Comparison of ENCODE assay signal across 11 cellular contexts in genomic region chr14:55398679-55399078, GRCh38. TPM values are rescaled to one million over a fixed set of nuclear protein-coding genes. Genes with fewer than 3 reads are reported as not detected.
A peak's percentile ranks its signal among the peaks of the same experiment; 100 is the strongest.
DNase-seq lines count a peak whose midpoint lies in the region; ATAC-seq, FAIRE-seq and TF ChIP-seq lines count a peak whose summit lies in the region.
"Had no signal": no experiment of that assay in that cellular context is flagged by ENCODE, and none has a peak within 500 bp of the region (broad histone marks: within the 10 kb centered on the region; RNA-seq: fewer than 3 reads in every experiment).

No MANE protein-coding gene starts in this region.

- H2BK5ac ChIP-seq in IMR-90 (ENCODE audit: low read depth, low read length, poor library complexity, severe bottlenecking): peak overlapping the region; percentile 81

- H2AK9ac ChIP-seq in IMR-90 (replicated peaks; ENCODE audit: low read depth, low read length, poor library complexity): peak overlapping the region; percentile 2

- H3K14ac ChIP-seq in IMR-90 (replicated peaks; ENCODE audit: low read depth, low read length): peak overlapping the region; percentile 27; the same call in 1 of the 2 replicates

- 0 out of 2 replicates have a peak overlapping the region, but pooled peaks have one; percentile 66 for H2AK5ac ChIP-seq in IMR-90 (ENCODE audit: low read depth, low read length)

- H3K27me3 ChIP-seq in A673 (replicated peaks; ENCODE audit: insufficient read depth, low read depth, low read length, poor library complexity) (no peaks in the 10 kb centered on the region), IMR-90 (ENCODE audit: control insufficient read depth, insufficient read depth, low read length) (no peaks in the 10 kb centered on the region), mammary epithelial cell (ENCODE audit: insufficient read depth, low read length) (no peaks in the 10 kb centered on the region)

- peaks cover 17 to 34% of the 10 kb centered on the region in 2 experiments for H3K79me1 ChIP-seq in IMR-90 (ENCODE audit: low read depth in 1 of 2, low read length in 2 of 2)

- H3K4me1 ChIP-seq in A673 (ENCODE audit: insufficient read depth, low read length, poor library complexity, severe bottlenecking) (no peaks in the 10 kb centered on the region), IMR-90 (ENCODE audit: control insufficient read depth, insufficient read depth, low read length) (peaks cover 2% of the 10 kb centered on the region; the same call in 1 of the 2 replicates), mammary epithelial cell (ENCODE audit: insufficient read depth, low read length) (peaks cover 12% of the 10 kb centered on the region), kidney (ENCODE audit: control insufficient read depth in 1 of 2, insufficient read depth in 1 of 2, low read depth in 1 of 2, low read length in 2 of 2) (peaks cover 0 to 2% of the 10 kb centered on the region in 2 donors)

- intact Hi-C loops in A673 (cut with micrococcal nuclease; ENCODE audit: unreplicated experiment) (no loop called here), IMR-90 (cut with micrococcal nuclease) (no loop called here), mammary epithelial cell (cut with micrococcal nuclease) (no loop called here), kidney (cut with DNase I) (no loop called here)

- H2BK15ac ChIP-seq in IMR-90 (ENCODE audit: low read depth, low read length): no peak overlapping the region; the same call in 2 of the 3 replicates

- CTCF ChIA-PET in A673 (lab: Charles Lee): no interaction called here
- CTCF ChIA-PET in IMR-90 (lab: Yijun Ruan, JAX): interaction anchor here (0.6 to 0.7 kb wide), 3 partner anchors 13 to 1857 kb away, joined by 3 read pairs; no protein-coding TSS in a partner anchor
- CTCF ChIA-PET in mammary epithelial cell (lab: Charles Lee; ENCODE audit: low non-redundant PET): no interaction called here

- DNase-seq in A673 (ENCODE audit: low spot score) (peak; percentile 6), IMR-90 (peak; percentile 99), mammary epithelial cell (peak; percentile 90), kidney (no peak), C1 segment of cervical spinal cord (lab: John Stamatoyannopoulos, UW) (no peak)
- DNase-seq in stimulated activated CD4-positive, alpha-beta T cell treated with anti-CD3 and anti-CD28 coated beads, Interleukin-4, amount 100 ng/mL, for 1 hour: no peak
- DNase-seq: glutamatergic neuron had no signal

- POLR2A ChIA-PET in A673 (lab: Charles Lee; ENCODE audit: low non-redundant PET) (no interaction called here), IMR-90 (lab: Charles Lee; ENCODE audit: unreplicated experiment) (no interaction called here)

- peaks cover 8% of the 10 kb centered on the region; the same call in 1 of the 2 replicates for H3K9me1 ChIP-seq in IMR-90 (ENCODE audit: insufficient read depth, low read length)

- peak; percentile 21 for FAIRE-seq in kidney (lab: Jason Lieb, UNC)

- peak overlapping the region; percentile 67; the same call in 1 of the 2 replicates for H2BK120ac ChIP-seq in IMR-90 (ENCODE audit: low read depth, low read length)

- H4K20me1 ChIP-seq in IMR-90 (ENCODE audit: insufficient read depth, low read length): no peaks in the 10 kb centered on the region
- H4K20me1 ChIP-seq in mammary epithelial cell (ENCODE audit: insufficient read depth, low read length): no peaks in the 10 kb centered on the region

- ATAC-seq in IMR-90 (ENCODE audit: low read depth) (peak; percentile 97), GM19324 (IDR thresholded peaks at IDR 0.05; ENCODE audit: low FRiP score, unreplicated experiment) (no peak), GM18519 (IDR thresholded peaks at IDR 0.05; ENCODE audit: low FRiP score, unreplicated experiment) (no peak)

- in situ Hi-C loops in IMR-90 (cut with MboI; ENCODE audit: low sequenced_read_pairs) (no loop called here), mammary epithelial cell (cut with MboI; ENCODE audit: low sequenced_read_pairs in 2 of 2) (no loop called here)

- WGBS in IMR-90 (ENCODE audit: extremely low coverage in 2 of 2, insufficient read length in 1 of 2), 2 experiments: 60% methylated on average over 1 of the region's 5 CpGs; no CpG with 5 or more reads in 1 of the 2 experiments
- WGBS in mammary epithelial cell (ENCODE audit: low coverage, missing lambda C conversion rate): 72% methylated on average over 5 of the region's 5 CpGs

- TF ChIP-seq RAD21 in IMR-90 (IDR thresholded peaks at IDR 0.05; ENCODE audit: low read length): no peak

- no peak overlapping the region for H2AFZ ChIP-seq in IMR-90 (replicated peaks; ENCODE audit: low read length, poor library complexity)
- no peak overlapping the region for H2AFZ ChIP-seq in mammary epithelial cell (ENCODE audit: low read depth, low read length)

- H3K18ac ChIP-seq in IMR-90 (ENCODE audit: low read depth, low read length): peak overlapping the region; percentile 84; the same call in 1 of the 2 replicates

- no peak overlapping the region for H3K23ac ChIP-seq in IMR-90 (ENCODE audit: low read depth, low read length)

- H4K8ac ChIP-seq in IMR-90 (ENCODE audit: low read depth in 2 of 2, low read length in 2 of 2): peak overlapping the region in 1 of 2 experiments; percentile 32; a peak in 1 of 4 replicates

- H3K4ac ChIP-seq in IMR-90 (ENCODE audit: low read depth, low read length): peak overlapping the region; percentile 44; the same call in 1 of the 2 replicates

- peaks cover 36% of the 10 kb centered on the region for H3K79me2 ChIP-seq in mammary epithelial cell (ENCODE audit: insufficient read depth, low read length)

- BruUV-seq in A673 (replicated peaks; lab: Mats Ljungman, UMichigan) (no TSS peak), IMR-90 (replicated peaks; lab: Mats Ljungman, UMichigan) (no TSS peak), mammary epithelial cell (replicated peaks; lab: Mats Ljungman, UMichigan) (no TSS peak)

- H2BK20ac ChIP-seq in IMR-90 (ENCODE audit: low read depth, low read length): peak overlapping the region; percentile 67; the same call in 1 of the 2 replicates

- H3K56ac ChIP-seq in IMR-90 (ENCODE audit: extremely low read depth, insufficient read depth, low read length): no peak overlapping the region; the same call in 1 of the 2 replicates

- TF ChIP-seq POLR2A in IMR-90 (IDR thresholded peaks at IDR 0.05; ENCODE audit: low read depth, low read length): no peak

- H4K5ac ChIP-seq in IMR-90 (ENCODE audit: low read depth, low read length): peak overlapping the region; percentile 57; the same call in 1 of the 2 replicates

- TF ChIP-seq CTCF in A673 (conservative IDR thresholded peaks at IDR 0.05; ENCODE audit: low read depth, low read length) (no peak), IMR-90 (conservative IDR thresholded peaks at IDR 0.05; ENCODE audit: low read depth, low read length) (no peak), mammary epithelial cell (conservative IDR thresholded peaks at IDR 0.05 in 1 of 2, IDR thresholded peaks at IDR 0.05 in 1 of 2; ENCODE audit: extremely low read depth in 1 of 2, insufficient read depth in 1 of 2, low read depth in 1 of 2, low read length in 2 of 2) (no peak), kidney (IDR thresholded peaks at IDR 0.05; ENCODE audit: borderline replicate concordance, extremely low read depth, insufficient read depth) (no peak)

- no peak overlapping the region for H3K4me3 ChIP-seq in A673 (ENCODE audit: low read depth, low read length, poor library complexity, severe bottlenecking)
- H3K4me3 ChIP-seq in IMR-90 (ENCODE audit: insufficient read depth, low read depth, low read length): no peak overlapping the region
- no peak overlapping the region for H3K4me3 ChIP-seq in mammary epithelial cell (replicated peaks in 1 of 3; ENCODE audit: insufficient read depth in 1 of 3, low read depth in 2 of 3, low read length in 3 of 3)
- no peak overlapping the region for H3K4me3 ChIP-seq in kidney (ENCODE audit: low read length in 2 of 2)
- H3K4me3 ChIP-seq: skin epidermis had no signal

- H3K27ac ChIP-seq in A673 (ENCODE audit: low read depth, low read length, poor library complexity, severe bottlenecking) (no peak overlapping the region), IMR-90 (ENCODE audit: insufficient read depth, low read length) (no peak overlapping the region), mammary epithelial cell (ENCODE audit: insufficient read depth, low read depth, low read length) (no peak overlapping the region), kidney (ENCODE audit: low read depth in 2 of 2, low read length in 2 of 2) (no peak overlapping the region)
- H3K27ac ChIP-seq: skin epidermis had no signal

- dilution Hi-C loops in IMR-90 (cut with HindIII; ENCODE audit: low sequenced_read_pairs, unreplicated experiment): no loop called here
- dilution Hi-C loops in mammary epithelial cell (cut with HindIII; ENCODE audit: low sequenced_read_pairs): no loop called here

- H3K4me2 ChIP-seq in IMR-90 (ENCODE audit: low read depth, low read length) (peak overlapping the region; percentile 55; the same call in 1 of the 2 replicates), mammary epithelial cell (ENCODE audit: insufficient read depth, low read depth, low read length) (peak overlapping the region; percentile 21)

- H3K9ac ChIP-seq in IMR-90 (ENCODE audit: low read depth, low read length) (no peak overlapping the region), mammary epithelial cell (ENCODE audit: insufficient read depth, low read length) (no peak overlapping the region), kidney (ENCODE audit: low read length in 2 of 2) (no peak overlapping the region)

- H3K9me3 ChIP-seq in A673 (ENCODE audit: low read depth, low read length, poor library complexity, severe bottlenecking): no peaks in the 10 kb centered on the region
- H3K9me3 ChIP-seq in IMR-90 (ENCODE audit: control insufficient read depth, insufficient read depth, low read length): no peaks in the 10 kb centered on the region
- H3K9me3 ChIP-seq in mammary epithelial cell (replicated peaks; ENCODE audit: insufficient read depth, low read length): no peaks in the 10 kb centered on the region
- H3K9me3 ChIP-seq in kidney (ENCODE audit: control insufficient read depth in 1 of 2, low read length in 2 of 2): no peaks in the 10 kb centered on the region

- no peak overlapping the region for H4K91ac ChIP-seq in IMR-90 (ENCODE audit: insufficient read depth, low read depth, low read length)

- H3K36me3 ChIP-seq in A673 (ENCODE audit: insufficient read depth, low read length, poor library complexity, severe bottlenecking) (no peaks in the 10 kb centered on the region), IMR-90 (ENCODE audit: control insufficient read depth, insufficient read depth, low read length) (peaks cover 5% of the 10 kb centered on the region; the same call in 1 of the 2 replicates), mammary epithelial cell (ENCODE audit: insufficient read depth, low read length) (no peaks in the 10 kb centered on the region), kidney (ENCODE audit: control insufficient read depth in 1 of 2, insufficient read depth in 2 of 2, low read length in 2 of 2) (peaks cover 0 to 17% of the 10 kb centered on the region in 2 donors)

RNA-seq across cellular contexts. Expression of gene ATG14, which starts 13.0 kb away (rescaled TPM):
- total RNA-seq in A673 (2021) (10.4 and 10.9 TPM in 2 replicates), IMR-90 (2012; rRNA removed) (12.4 and 13.3 TPM in 2 replicates), mammary epithelial cell (10 to 100 TPM in 1 of 2 donors, 1 to 10 TPM in 1; 5.6 to 11.2 TPM), kidney (13.3 TPM)
- polyA plus RNA-seq in IMR-90 (2012; rRNA removed) (3.6 and 5.0 TPM in 2 replicates), mammary epithelial cell (2.4 TPM), kidney (ENCODE audit: insufficient read depth, low read depth, low replicate concordance) (5.2 TPM)
- polyA plus RNA-seq in IMR-90 (2012; cell fraction: cytosol; rRNA removed): 1.3 and 1.4 TPM in 2 replicates
- polyA plus RNA-seq in IMR-90 (2012; cell fraction: nucleus; rRNA removed; ENCODE audit: low replicate concordance): 5.8 and 22.7 TPM in 2 replicates
- polyA minus RNA-seq in mammary epithelial cell: 6.0 TPM

RNA-seq across cellular contexts. Expression of gene TBPL2, which starts 41.7 kb away (rescaled TPM):
- not detected in 2 replicates for total RNA-seq in A673 (2021)
- not detected in 2 replicates for total RNA-seq in IMR-90 (2012; rRNA removed)
- not detected in 2 replicates for polyA plus RNA-seq in IMR-90 (2012; rRNA removed)
- polyA plus RNA-seq in IMR-90 (2012; cell fraction: cytosol; rRNA removed): not detected in 2 replicates
- not detected in 2 replicates for polyA plus RNA-seq in IMR-90 (2012; cell fraction: nucleus; rRNA removed; ENCODE audit: low replicate concordance)
- total RNA-seq in mammary epithelial cell: not detected
- not detected for polyA plus RNA-seq in mammary epithelial cell
- not detected for polyA minus RNA-seq in mammary epithelial cell
- total RNA-seq in kidney: not detected
- not detected for polyA plus RNA-seq in kidney (ENCODE audit: insufficient read depth, low read depth, low replicate concordance)
- polyA plus RNA-seq: thymus had no signal

Comparison
In these comparisons a context has a peak if more than half of its experiments do, and no peak if none do; other contexts are left out.
1. DNase-seq: peak in A673 (single experiment), IMR-90 (single experiment) and mammary epithelial cell (single experiment); none in kidney (single experiment), stimulated activated CD4-positive, alpha-beta T cell treated with anti-CD3 and anti-CD28 coated beads, Interleukin-4, amount 100 ng/mL, for 1 hour (single experiment) and C1 segment of cervical spinal cord (0 of 14).